ENCODE assay signal across 12 cellular contexts in the genomic region with DNA sequence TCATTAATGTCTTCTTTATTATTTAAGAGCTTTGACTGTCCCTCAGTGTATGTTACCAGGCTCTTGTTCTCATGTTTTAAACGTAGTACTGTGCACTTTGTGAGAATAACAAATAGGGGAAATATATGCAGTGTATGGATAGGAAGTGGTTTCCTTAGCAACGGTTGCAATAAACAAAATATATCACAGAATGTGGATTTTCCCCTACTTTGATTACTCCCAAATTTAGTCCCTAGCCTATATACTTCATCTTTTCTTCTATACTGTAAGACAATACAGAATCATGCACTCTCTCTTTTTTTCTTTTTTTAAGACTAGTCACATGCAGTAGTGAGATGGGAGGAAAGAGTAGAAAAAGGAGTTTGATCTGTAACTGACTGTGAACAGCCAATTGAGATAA.
DNase-seq lines count a peak whose midpoint lies in the region; ATAC-seq and TF ChIP-seq lines count a peak whose summit lies in the region.
"Had no signal": no experiment of that assay in that cellular context is flagged by ENCODE, and none has a peak within 500 bp of the region (broad histone marks: within the 10 kb centered on the region; RNA-seq: fewer than 3 reads in every experiment).

No MANE protein-coding gene starts in this region.

- intact Hi-C loops in tibial artery (cut with DNase I; ENCODE audit: low total_unique reads): no loop called here

- no peaks in the 10 kb centered on the region for H4K20me1 ChIP-seq in OCI-LY3 (ENCODE audit: insufficient read depth, low read length)

- H3K9me3 ChIP-seq in OCI-LY3 (ENCODE audit: insufficient read depth, low read length) (no peaks in the 10 kb centered on the region), tibial artery (no peaks in the 10 kb centered on the region)

- DNase-seq in GM10266 (ENCODE audit: extremely low spot score): peak; percentile 11
- DNase-seq in memory B cell (ENCODE audit: low spot score in 2 of 2): peak in 1 of 2 donors; percentile 36
- DNase-seq in activated effector memory CD4-positive, alpha-beta T cell treated with anti-CD3 and anti-CD28 coated beads, Interleukin-2, amount 50 U/mL, for 16 hours: no peak
- no peak for DNase-seq in AML-193 (lab: John Stamatoyannopoulos, UW)
- no peak for DNase-seq in activated gamma-delta T cell treated with Interleukin-2 at 50 U/mL for 16 hours
- DNase-seq in tibial artery: no peak
- DNase-seq: COR-L47, KG1, small intestine had no signal

- ATAC-seq in GM21786 (IDR thresholded peaks at IDR 0.05; ENCODE audit: unreplicated experiment) (peak; percentile 62), memory B cell (ENCODE audit: low read depth) (peak; percentile 88)

- H3K9ac ChIP-seq in OCI-LY3 (ENCODE audit: low read length): no peak overlapping the region

- peak overlapping the region; percentile 56 for H3K4me2 ChIP-seq in OCI-LY3 (ENCODE audit: low read length)

- H3K27me3 Mint-ChIP-seq in memory B cell: peaks cover 2% of the 10 kb centered on the region
- H3K27me3 Mint-ChIP-seq: brain had no signal

- peaks cover 25% of the 10 kb centered on the region for H3K4me1 Mint-ChIP-seq in memory B cell

- TF ChIP-seq CTCF in GM10266 (IDR thresholded peaks at IDR 0.05; ENCODE audit: control insufficient read depth, insufficient read depth, low read depth, missing control alignments) (no peak), OCI-LY3 (IDR thresholded peaks at IDR 0.05; ENCODE audit: low read depth, low read length) (no peak), tibial artery (IDR thresholded peaks at IDR 0.05) (no peak)

- no peaks in the 10 kb centered on the region for H3K36me3 Mint-ChIP-seq in memory B cell
- H3K36me3 Mint-ChIP-seq: brain had no signal

- no peak overlapping the region for H3K4me3 ChIP-seq in OCI-LY3 (ENCODE audit: low read length)
- no peak overlapping the region for H3K4me3 ChIP-seq in tibial artery

- H3K36me3 ChIP-seq in OCI-LY3 (replicated peaks; ENCODE audit: low read depth, low read length) (no peaks in the 10 kb centered on the region), tibial artery (no peaks in the 10 kb centered on the region)

- no peaks in the 10 kb centered on the region for H3K79me2 ChIP-seq in OCI-LY3 (ENCODE audit: low read length)

- H2AFZ ChIP-seq in OCI-LY3 (ENCODE audit: low read depth, low read length): peak overlapping the region; percentile 74

- H3K4me3 Mint-ChIP-seq in memory B cell: no peak overlapping the region
- H3K4me3 Mint-ChIP-seq: brain had no signal

- H3K4me1 ChIP-seq in OCI-LY3 (ENCODE audit: low read length): peaks cover 18% of the 10 kb centered on the region
- H3K4me1 ChIP-seq in tibial artery: no peaks in the 10 kb centered on the region

- no peaks in the 10 kb centered on the region for H3K9me3 Mint-ChIP-seq in memory B cell

- no peak overlapping the region for H3K27ac ChIP-seq in OCI-LY3 (ENCODE audit: low read length)
- no peak overlapping the region for H3K27ac ChIP-seq in tibial artery

- peak overlapping the region; percentile 95 for H3K27ac Mint-ChIP-seq in memory B cell

- H3K27me3 ChIP-seq in OCI-LY3 (ENCODE audit: low read depth, low read length) (no peaks in the 10 kb centered on the region), tibial artery (peaks cover 0 to 4% of the 10 kb centered on the region in 2 donors)
